24 cellular contexts compared by ENCODE assay signal in genomic region chr4:24896056-24896455, GRCh38. TPM values are rescaled to one million over a fixed set of nuclear protein-coding genes. Genes with fewer than 3 reads are reported as not detected.
DNase-seq lines count a peak whose midpoint lies in the region; ATAC-seq, FAIRE-seq and TF ChIP-seq lines count a peak whose summit lies in the region.
"Had no signal": no experiment of that assay in that cellular context is flagged by ENCODE, and none has a peak within 500 bp of the region (broad histone marks: within the 10 kb centered on the region; RNA-seq: fewer than 3 reads in every experiment).

No MANE protein-coding gene starts in this region.

- H2AK5ac ChIP-seq in IMR-90 (ENCODE audit: low read depth, low read length): no peak overlapping the region

- no peak overlapping the region for H2AK9ac ChIP-seq in IMR-90 (replicated peaks; ENCODE audit: low read depth, low read length, poor library complexity)

- no peak for FAIRE-seq in endothelial cell of umbilical vein (lab: Jason Lieb, UNC)
- FAIRE-seq: GM12878, HTR-8/SVneo had no signal

- H3K4me1 Mint-ChIP-seq in neural progenitor cell: no peaks in the 10 kb centered on the region

- no peak overlapping the region for H3K27ac ChIP-seq in IMR-90 (ENCODE audit: insufficient read depth, low read length)
- H3K27ac ChIP-seq in endothelial cell of umbilical vein (ENCODE audit: insufficient read depth, low read depth, low read length): no peak overlapping the region
- H3K27ac ChIP-seq in thoracic aorta: peak overlapping the region; percentile 50 to 75
- H3K27ac ChIP-seq in OCI-LY7 (ENCODE audit: low read depth, low read length, poor library complexity, severe bottlenecking): no peak overlapping the region
- H3K27ac ChIP-seq in neural progenitor cell: no peak overlapping the region
- H3K27ac ChIP-seq: 22Rv1, RWPE1 had no signal

- H4K20me1 ChIP-seq in IMR-90 (ENCODE audit: insufficient read depth, low read length) (no peaks in the 10 kb centered on the region), endothelial cell of umbilical vein (replicated peaks; ENCODE audit: control insufficient read depth, extremely low read depth, insufficient read depth, low read length) (no peaks in the 10 kb centered on the region), OCI-LY7 (ENCODE audit: insufficient read depth, low read length) (no peaks in the 10 kb centered on the region), neural progenitor cell (ENCODE audit: low read depth) (no peaks in the 10 kb centered on the region)

- H3K9me3 ChIP-seq in IMR-90 (ENCODE audit: control insufficient read depth, insufficient read depth, low read length): no peaks in the 10 kb centered on the region
- H3K9me3 ChIP-seq in endothelial cell of umbilical vein (replicated peaks; ENCODE audit: control insufficient read depth, insufficient read depth, low read length): no peaks in the 10 kb centered on the region
- H3K9me3 ChIP-seq in thoracic aorta: no peaks in the 10 kb centered on the region
- no peaks in the 10 kb centered on the region for H3K9me3 ChIP-seq in OCI-LY7 (ENCODE audit: low read length)
- H3K9me3 ChIP-seq in neural progenitor cell (ENCODE audit: low read depth): no peaks in the 10 kb centered on the region

- no peak overlapping the region for H3K4me3 Mint-ChIP-seq in neural progenitor cell
- H3K4me3 Mint-ChIP-seq: GM23338, H9, HFFc6 had no signal

- in situ Hi-C loops in IMR-90 (cut with MboI; ENCODE audit: low sequenced_read_pairs): no loop called here

- no peak overlapping the region for H2BK5ac ChIP-seq in IMR-90 (ENCODE audit: low read depth, low read length, poor library complexity, severe bottlenecking)

- POLR2A ChIA-PET in IMR-90 (lab: Charles Lee; ENCODE audit: unreplicated experiment): no interaction called here
- POLR2A ChIA-PET in endothelial cell of umbilical vein (lab: Charles Lee): no interaction called here
- POLR2A ChIA-PET in OCI-LY7 (lab: Charles Lee): no interaction called here

- H3K4me1 ChIP-seq in IMR-90 (ENCODE audit: control insufficient read depth, insufficient read depth, low read length): peaks cover 2% of the 10 kb centered on the region; the same call in 1 of the 2 replicates
- no peaks in the 10 kb centered on the region for H3K4me1 ChIP-seq in endothelial cell of umbilical vein (ENCODE audit: control insufficient read depth, extremely low read depth, insufficient read depth, low read length)
- peaks cover 16 to 29% of the 10 kb centered on the region in 2 donors for H3K4me1 ChIP-seq in thoracic aorta (ENCODE audit: control insufficient read depth in 1 of 2, low read depth in 2 of 2)
- no peaks in the 10 kb centered on the region for H3K4me1 ChIP-seq in OCI-LY7 (ENCODE audit: insufficient read depth, low read length, poor library complexity, severe bottlenecking)
- H3K4me1 ChIP-seq in neural progenitor cell: no peaks in the 10 kb centered on the region

- TF ChIP-seq POLR2A in IMR-90 (IDR thresholded peaks at IDR 0.05; ENCODE audit: low read depth, low read length) (no peak), endothelial cell of umbilical vein (IDR thresholded peaks at IDR 0.05; ENCODE audit: low read depth, low read length) (no peak)

- intact Hi-C loops in IMR-90 (cut with micrococcal nuclease) (no loop called here), endothelial cell of umbilical vein (cut with micrococcal nuclease) (no loop called here), OCI-LY7 (cut with micrococcal nuclease; ENCODE audit: unreplicated experiment) (no loop called here)

- no peaks in the 10 kb centered on the region for H3K36me3 ChIP-seq in IMR-90 (ENCODE audit: control insufficient read depth, insufficient read depth, low read length)
- H3K36me3 ChIP-seq in endothelial cell of umbilical vein (ENCODE audit: control insufficient read depth in 2 of 2, extremely low read depth in 1 of 2, insufficient read depth in 2 of 2, low read length in 2 of 2): no peaks in the 10 kb centered on the region
- H3K36me3 ChIP-seq in thoracic aorta: no peaks in the 10 kb centered on the region
- no peaks in the 10 kb centered on the region for H3K36me3 ChIP-seq in OCI-LY7 (ENCODE audit: insufficient read depth, low read length)
- no peaks in the 10 kb centered on the region for H3K36me3 ChIP-seq in neural progenitor cell

- no CpG with 5 or more reads among the region's 3 CpGs for WGBS in IMR-90 (ENCODE audit: extremely low coverage in 2 of 2, insufficient read length in 1 of 2), 2 experiments

- no peak overlapping the region for H3K14ac ChIP-seq in IMR-90 (replicated peaks; ENCODE audit: low read depth, low read length)

- H3K56ac ChIP-seq in IMR-90 (ENCODE audit: extremely low read depth, insufficient read depth, low read length): no peak overlapping the region

- TF ChIP-seq RAD21 in IMR-90 (IDR thresholded peaks at IDR 0.05; ENCODE audit: low read length): no peak

- no peak overlapping the region for H2BK15ac ChIP-seq in IMR-90 (ENCODE audit: low read depth, low read length)

- no peak overlapping the region for H4K91ac ChIP-seq in IMR-90 (ENCODE audit: insufficient read depth, low read depth, low read length)

- no peak overlapping the region for H3K18ac ChIP-seq in IMR-90 (ENCODE audit: low read depth, low read length)

- H3K9ac ChIP-seq in IMR-90 (ENCODE audit: low read depth, low read length) (no peak overlapping the region), endothelial cell of umbilical vein (replicated peaks; ENCODE audit: extremely low read depth, insufficient read depth, low read length) (no peak overlapping the region), neural progenitor cell (no peak overlapping the region)

- BruUV-seq in IMR-90 (replicated peaks; lab: Mats Ljungman, UMichigan) (no TSS peak), endothelial cell of umbilical vein (replicated peaks; lab: Mats Ljungman, UMichigan) (no TSS peak), OCI-LY7 (replicated peaks; lab: Mats Ljungman, UMichigan) (no TSS peak)

- H3K4ac ChIP-seq in IMR-90 (ENCODE audit: low read depth, low read length): no peak overlapping the region

- H3K9me2 ChIP-seq in OCI-LY7 (ENCODE audit: insufficient read depth, low read length): no peaks in the 10 kb centered on the region

- TF ChIP-seq CTCF in IMR-90 (conservative IDR thresholded peaks at IDR 0.05; ENCODE audit: low read depth, low read length): no peak
- no peak for TF ChIP-seq CTCF in endothelial cell of umbilical vein (IDR thresholded peaks at IDR 0.05; ENCODE audit: extremely low read depth in 1 of 2, insufficient read depth in 1 of 2, low read depth in 1 of 2, low read length in 2 of 2)
- TF ChIP-seq CTCF in thoracic aorta (IDR thresholded peaks at IDR 0.05): no peak
- TF ChIP-seq CTCF in OCI-LY7 (conservative IDR thresholded peaks at IDR 0.05; ENCODE audit: low read length): no peak
- no peak for TF ChIP-seq CTCF in neural progenitor cell (IDR thresholded peaks at IDR 0.05)

- no peak overlapping the region for H4K8ac ChIP-seq in IMR-90 (ENCODE audit: low read depth in 2 of 2, low read length in 2 of 2)

- peaks cover 0 to 5% of the 10 kb centered on the region in 2 experiments; a peak in 2 of 4 replicates for H3K79me1 ChIP-seq in IMR-90 (ENCODE audit: low read depth in 1 of 2, low read length in 2 of 2)

- H3K27ac Mint-ChIP-seq in neural progenitor cell: no peak overlapping the region
- H3K27ac Mint-ChIP-seq: GM23338, H9, HFFc6 had no signal

- no peak overlapping the region for H4K5ac ChIP-seq in IMR-90 (ENCODE audit: low read depth, low read length)

- H2AFZ ChIP-seq in IMR-90 (replicated peaks; ENCODE audit: low read length, poor library complexity) (no peak overlapping the region), endothelial cell of umbilical vein (ENCODE audit: low read depth, low read length) (no peak overlapping the region), OCI-LY7 (ENCODE audit: low read length) (no peak overlapping the region), neural progenitor cell (replicated peaks) (no peak overlapping the region)
- H2AFZ ChIP-seq: GM23338 had no signal

- no peaks in the 10 kb centered on the region for H3F3A ChIP-seq in neural progenitor cell (ENCODE audit: low read depth)

- H3K27me3 ChIP-seq in IMR-90 (ENCODE audit: control insufficient read depth, insufficient read depth, low read length) (no peaks in the 10 kb centered on the region), endothelial cell of umbilical vein (ENCODE audit: control insufficient read depth in 2 of 2, insufficient read depth in 2 of 2, low read length in 2 of 2) (no peaks in the 10 kb centered on the region), thoracic aorta (replicated peaks; ENCODE audit: insufficient read depth) (no peaks in the 10 kb centered on the region), neural progenitor cell (no peaks in the 10 kb centered on the region)

- H3K4me2 ChIP-seq in IMR-90 (ENCODE audit: low read depth, low read length): no peak overlapping the region
- no peak overlapping the region for H3K4me2 ChIP-seq in endothelial cell of umbilical vein (ENCODE audit: insufficient read depth, low read length)
- no peak overlapping the region for H3K4me2 ChIP-seq in OCI-LY7 (ENCODE audit: low read length)
- no peak overlapping the region for H3K4me2 ChIP-seq in neural progenitor cell
- H3K4me2 ChIP-seq: GM23338 had no signal

- dilution Hi-C loops in IMR-90 (cut with HindIII; ENCODE audit: low sequenced_read_pairs, unreplicated experiment) (no loop called here), endothelial cell of umbilical vein (cut with MboI; ENCODE audit: extremely low pct_ligation_motif_present, low sequenced_read_pairs) (no loop called here)

- ATAC-seq in IMR-90 (ENCODE audit: low read depth): no peak
- no peak for ATAC-seq in thoracic aorta (ENCODE audit: insufficient number of reproducible peaks, low FRiP score, low read depth)
- ATAC-seq: GM12878, GM23338, Panc1 had no signal

- DNase-seq in DMS 273 (lab: John Stamatoyannopoulos, UW; ENCODE audit: unreplicated experiment) (peak; percentile 4), DMS 273 treated with DMSO at 0.1 percent for 48 hours (lab: John Stamatoyannopoulos, UW) (no peak), IMR-90 (peak; percentile 13), endothelial cell of umbilical vein (ENCODE audit: low read depth, low spot score) (peak; percentile 57), thoracic aorta (ENCODE audit: low spot score) (no peak), OCI-LY7 (ENCODE audit: low spot score) (no peak), neural progenitor cell (ENCODE audit: low spot score) (no peak)
- DNase-seq: ACHN, Calu3, EL, GDM1, H9, HFFc6, KG1, MM.1S, NCI-H2029, NCI-H748 treated with DMSO at 0.1 percent for 48 hours, SHP77 had no signal

- CTCF ChIA-PET in IMR-90 (lab: Yijun Ruan, JAX) (no interaction called here), endothelial cell of umbilical vein (lab: Charles Lee) (interaction anchor here (0.6 to 1.5 kb wide), 4 partner anchors 13 to 84 kb away, joined by 3 to 8 read pairs (median 4); no protein-coding TSS in a partner anchor), OCI-LY7 (lab: Charles Lee; ENCODE audit: unreplicated experiment) (no interaction called here)

- H3K79me2 ChIP-seq in endothelial cell of umbilical vein (ENCODE audit: control insufficient read depth, insufficient read depth, low read length) (no peaks in the 10 kb centered on the region), OCI-LY7 (ENCODE audit: insufficient read depth, low read depth, low read length) (no peaks in the 10 kb centered on the region), neural progenitor cell (ENCODE audit: low read depth) (no peaks in the 10 kb centered on the region)

- H3K4me3 ChIP-seq in IMR-90 (ENCODE audit: insufficient read depth, low read depth, low read length) (no peak overlapping the region), endothelial cell of umbilical vein (replicated peaks in 1 of 3; ENCODE audit: insufficient read depth in 1 of 3, low read depth in 1 of 3, low read length in 3 of 3) (no peak overlapping the region), thoracic aorta (no peak overlapping the region), OCI-LY7 (ENCODE audit: low read depth, low read length, poor library complexity, severe bottlenecking) (no peak overlapping the region), neural progenitor cell (no peak overlapping the region)
- H3K4me3 ChIP-seq: GM12878, GM23338 had no signal

- H2BK20ac ChIP-seq in IMR-90 (ENCODE audit: low read depth, low read length): no peak overlapping the region

- H3K9me1 ChIP-seq in IMR-90 (ENCODE audit: insufficient read depth, low read length): peaks cover 7% of the 10 kb centered on the region; the same call in 1 of the 2 replicates
- no peaks in the 10 kb centered on the region for H3K9me1 ChIP-seq in endothelial cell of umbilical vein (replicated peaks; ENCODE audit: control insufficient read depth, extremely low read depth, insufficient read depth, low read length)

- no peak overlapping the region for H2BK120ac ChIP-seq in IMR-90 (ENCODE audit: low read depth, low read length)

- no peak overlapping the region for H3K23ac ChIP-seq in IMR-90 (ENCODE audit: low read depth, low read length)

- no peaks in the 10 kb centered on the region for H3K9me3 Mint-ChIP-seq in neural progenitor cell
- H3K9me3 Mint-ChIP-seq: GM23338, H9, HFFc6 had no signal

- H3K36me3 Mint-ChIP-seq in neural progenitor cell: peaks cover 2% of the 10 kb centered on the region

- H3K27me3 Mint-ChIP-seq in neural progenitor cell (ENCODE audit: insufficient read depth, low read depth): no peaks in the 10 kb centered on the region

RNA-seq across cellular contexts. Expression of gene CCDC149, which starts 16.8 kb away (rescaled TPM):
- total RNA-seq in IMR-90 (2012; rRNA removed): 7.0 and 8.3 TPM in 2 replicates
- 4.8 and 6.7 TPM in 2 replicates for polyA plus RNA-seq in IMR-90 (2012; rRNA removed)
- polyA plus RNA-seq in IMR-90 (2012; cell fraction: cytosol; rRNA removed): 2.1 and 3.1 TPM in 2 replicates
- polyA plus RNA-seq in IMR-90 (2012; cell fraction: nucleus; rRNA removed; ENCODE audit: low replicate concordance): 4.5 and 11.7 TPM in 2 replicates
- 11.3 and 12.5 TPM in 2 replicates for total RNA-seq in endothelial cell of umbilical vein
- 3.4 and 7.8 TPM in 2 replicates for polyA plus RNA-seq in endothelial cell of umbilical vein
- 7.0 and 9.1 TPM in 2 replicates for polyA plus RNA-seq in endothelial cell of umbilical vein (2011; cell fraction: cytosol; rRNA removed)
- polyA plus RNA-seq in endothelial cell of umbilical vein (2011; cell fraction: nucleus; rRNA removed): 14.4 and 16.8 TPM in 2 replicates
- 7.8 and 10.0 TPM in 2 replicates for polyA plus RNA-seq in endothelial cell of umbilical vein (2012)
- polyA minus RNA-seq in endothelial cell of umbilical vein: 8.3 and 8.4 TPM in 2 replicates
- polyA minus RNA-seq in endothelial cell of umbilical vein (2011; cell fraction: cytosol; rRNA and poly(A)+ RNA removed): not detected
- 12.0 and 13.5 TPM in 2 replicates for polyA minus RNA-seq in endothelial cell of umbilical vein (2011; cell fraction: nucleus; rRNA and poly(A)+ RNA removed)
- 10 to 100 TPM; 11.8 to 30.1 TPM for total RNA-seq in thoracic aorta
- not detected in 2 replicates for total RNA-seq in OCI-LY7 (2014; rRNA removed; shearing (Covaris generic))
- not detected in 2 replicates for total RNA-seq in OCI-LY7 (2022)
- total RNA-seq in neural progenitor cell (ENCODE audit: low replicate concordance): 3.4 and 5.0 TPM in 2 replicates

Comparison
In these comparisons a context has a peak if more than half of its experiments do, and no peak if none do; other contexts are left out.
1. DNase-seq: peak in DMS 273 (single experiment), IMR-90 (single experiment) and endothelial cell of umbilical vein (single experiment); none in DMS 273 treated with DMSO at 0.1 percent for 48 hours (single experiment), thoracic aorta (single experiment), OCI-LY7 (single experiment) and neural progenitor cell (single experiment).
2. H3K27ac ChIP-seq: peak in thoracic aorta (2 of 2); none in IMR-90 (single experiment), endothelial cell of umbilical vein (single experiment), OCI-LY7 (single experiment) and neural progenitor cell (single experiment).